ENCODE assay signal across 16 cellular contexts in genomic region chr9:123421801-123422455, GRCh38.
"Had no signal": no experiment of that assay in that cellular context is flagged by ENCODE, and none has a peak within 500 bp of the region (broad histone marks: within the 10 kb centered on the region; RNA-seq: fewer than 3 reads in every experiment).

No MANE protein-coding gene starts in this region.

- H3K27ac ChIP-seq: cardiac muscle cell, colonic mucosa, heart left ventricle, suprapubic skin, upper lobe of left lung had no signal

- H3K27ac Mint-ChIP-seq: activated B cell treated with CpG ODN at 0.5 μM for 24 hours; activated naive CD8-positive, alpha-beta T cell treated with anti-CD3 and anti-CD28 coated beads, Interleukin-2, amount 50 U/mL, for 24 hours; T-helper 1 cell treated with Interleukin-12 subunit alpha and Interleukin-12 subunit beta and Interleukin-4 antibody, amounts not matched to agents 30 μg/mL and 1 μg/mL, for 36 hours had no signal

- ATAC-seq: activated naive CD8-positive, alpha-beta T cell treated with anti-CD3 and anti-CD28 coated beads, Interleukin-2, amount 50 U/mL, for 24 hours; activated T-cell treated with anti-CD3 and anti-CD28 coated beads, Interleukin-2, amount 50 U/mL, for 4 hours; heart left ventricle; right cardiac atrium; stimulated activated naive B cell treated with anti-CD40 and anti-IgM and Interleukin-4, amounts not matched to agents 10 μg/mL and 1 μg/mL and 100 μg/mL, for 72 hours had no signal

- H3K4me3 Mint-ChIP-seq: activated B cell treated with CpG ODN at 0.5 μM for 24 hours; activated naive CD8-positive, alpha-beta T cell treated with anti-CD3 and anti-CD28 coated beads, Interleukin-2, amount 50 U/mL, for 24 hours; activated T-cell treated with anti-CD3 and anti-CD28 coated beads, Interleukin-2, amount 50 U/mL, for 4 hours; naive B cell; stimulated activated naive B cell treated with anti-CD40 and anti-IgM and Interleukin-4, amounts not matched to agents 10 μg/mL and 1 μg/mL and 100 μg/mL, for 72 hours; T-helper 1 cell treated with Interleukin-12 subunit alpha and Interleukin-12 subunit beta and Interleukin-4 antibody, amounts not matched to agents 30 μg/mL and 1 μg/mL, for 36 hours had no signal

- H3K9me3 ChIP-seq: colonic mucosa, heart left ventricle, suprapubic skin, upper lobe of left lung had no signal

- H3K4me1 ChIP-seq: colonic mucosa, heart left ventricle, suprapubic skin, upper lobe of left lung had no signal

- H3K4me1 Mint-ChIP-seq: activated naive CD8-positive, alpha-beta T cell treated with anti-CD3 and anti-CD28 coated beads, Interleukin-2, amount 50 U/mL, for 24 hours had no signal

- H3K4me3 ChIP-seq: cardiac muscle cell, colonic mucosa, heart left ventricle, suprapubic skin, upper lobe of left lung had no signal

- H3K36me3 ChIP-seq: cardiac muscle cell, colonic mucosa had no signal

- H3K27me3 Mint-ChIP-seq: activated B cell treated with CpG ODN at 0.5 μM for 24 hours; activated naive CD8-positive, alpha-beta T cell treated with anti-CD3 and anti-CD28 coated beads, Interleukin-2, amount 50 U/mL, for 24 hours; naive B cell; stimulated activated naive B cell treated with anti-CD40 and anti-IgM and Interleukin-4, amounts not matched to agents 10 μg/mL and 1 μg/mL and 100 μg/mL, for 72 hours had no signal

- DNase-seq: activated B cell treated with CpG ODN at 0.5 μM for 24 hours; activated CD4-positive, alpha-beta T cell treated with anti-CD3 and anti-CD28 coated beads, Interleukin-2, amount 50 U/mL, for 1 hour; activated gamma-delta T cell; activated naive CD8-positive, alpha-beta T cell treated with anti-CD3 and anti-CD28 coated beads, Interleukin-2, amount 50 U/mL, for 24 hours; activated T-cell treated with anti-CD3 and anti-CD28 coated beads, Interleukin-2, amount 50 U/mL, for 4 hours; colonic mucosa; effector CD8-positive, alpha-beta T cell; heart left ventricle; naive B cell; right cardiac atrium; stimulated activated CD4-positive, alpha-beta T cell treated with anti-CD3 and anti-CD28 coated beads, Interleukin-1b, Interleukin-23, amount 100 ng/mL, for 48 hours; stimulated activated naive B cell treated with anti-CD40 and anti-IgM and Interleukin-4, amounts not matched to agents 10 μg/mL and 1 μg/mL and 100 μg/mL, for 72 hours had no signal

- H3K27me3 ChIP-seq: colonic mucosa, heart left ventricle, suprapubic skin, upper lobe of left lung had no signal

- H3K9me3 Mint-ChIP-seq: activated B cell treated with CpG ODN at 0.5 μM for 24 hours; activated naive CD8-positive, alpha-beta T cell treated with anti-CD3 and anti-CD28 coated beads, Interleukin-2, amount 50 U/mL, for 24 hours; activated T-cell treated with anti-CD3 and anti-CD28 coated beads, Interleukin-2, amount 50 U/mL, for 4 hours; naive B cell; stimulated activated naive B cell treated with anti-CD40 and anti-IgM and Interleukin-4, amounts not matched to agents 10 μg/mL and 1 μg/mL and 100 μg/mL, for 72 hours; T-helper 1 cell treated with Interleukin-12 subunit alpha and Interleukin-12 subunit beta and Interleukin-4 antibody, amounts not matched to agents 30 μg/mL and 1 μg/mL, for 36 hours had no signal
